ENCODE assay signal across 19 cellular contexts in the genomic region with DNA sequence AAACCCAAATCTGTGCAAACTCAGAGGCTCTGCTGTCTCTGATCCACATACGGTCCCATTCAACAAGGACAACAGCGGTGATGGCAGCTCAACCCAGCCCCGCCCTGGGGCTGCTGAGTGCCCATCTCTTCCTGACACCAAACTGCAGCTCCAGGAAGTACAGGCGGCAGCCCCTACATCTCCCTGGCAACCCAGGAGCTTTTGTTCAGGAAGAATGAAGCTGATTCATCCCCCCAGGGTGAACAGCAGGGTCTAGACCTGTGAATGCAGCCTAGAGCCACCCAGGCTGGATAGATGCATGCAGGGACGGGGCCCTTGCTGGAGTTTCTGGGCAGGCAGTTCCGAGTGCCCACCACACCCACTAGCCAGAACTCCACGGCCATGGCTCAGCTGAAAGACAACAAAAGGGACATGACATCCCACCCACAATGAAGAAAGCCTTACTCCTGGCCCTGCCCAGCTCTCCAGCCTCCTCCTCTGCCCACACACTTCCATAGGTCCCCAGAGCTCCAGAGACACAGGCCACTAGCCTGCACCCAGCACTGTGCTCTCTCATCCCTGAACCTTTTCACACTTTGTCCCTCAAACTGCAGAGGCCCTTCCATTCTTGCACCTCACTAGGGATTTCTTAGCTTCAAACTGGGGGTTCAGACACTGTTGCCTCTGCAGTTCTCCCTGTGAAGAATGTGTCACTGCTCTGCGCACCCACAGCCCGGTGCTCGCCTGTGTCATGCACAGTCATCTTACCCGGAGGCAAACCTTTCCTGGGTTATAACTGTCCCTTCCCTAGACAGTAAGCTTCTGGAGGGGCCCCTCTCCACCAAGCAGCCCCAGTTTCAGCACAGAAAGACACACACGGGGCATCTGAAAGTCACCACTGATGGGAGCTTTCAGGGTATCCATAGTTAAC.
A peak's percentile ranks its signal among the peaks of the same experiment; 100 is the strongest.
DNase-seq lines count a peak whose midpoint lies in the region; TF ChIP-seq lines count a peak whose summit lies in the region.
"Had no signal": no experiment of that assay in that cellular context is flagged by ENCODE, and none has a peak within 500 bp of the region (broad histone marks: within the 10 kb centered on the region; RNA-seq: fewer than 3 reads in every experiment).

No MANE protein-coding gene starts in this region.

- no peak for TF ChIP-seq POLR2A in testis (IDR thresholded peaks at IDR 0.05)

- no peaks in the 10 kb centered on the region for H3K36me3 ChIP-seq in testis (ENCODE audit: low read depth, missing control alignments)
- H3K36me3 ChIP-seq: cardiac muscle cell, HAP-1, left lung had no signal

- WGBS in testis, 2 donors, result 88 to 89% methylated on average over 9 to 12 of the region's 12 CpGs

- no peak overlapping the region for H3K4me3 ChIP-seq in testis
- H3K4me3 ChIP-seq: cardiac muscle cell, GM12878, HAP-1, left lung had no signal

- H3K27me3 ChIP-seq in testis, result no peaks in the 10 kb centered on the region
- H3K27me3 ChIP-seq: cardiac muscle cell had no signal

- no peaks in the 10 kb centered on the region for H3K9me3 ChIP-seq in testis
- H3K9me3 ChIP-seq: Caco-2, HAP-1, left lung had no signal

- intact Hi-C loops in testis (cut with DNase I; ENCODE audit: low total_unique reads), result no loop called here

- peaks cover 2% of the 10 kb centered on the region for H3K4me1 ChIP-seq in testis
- H3K4me1 ChIP-seq: Caco-2, foreskin keratinocyte, HAP-1, left lung had no signal

- DNase-seq in activated CD8-positive, alpha-beta memory T cell treated with anti-CD3 and anti-CD28 coated beads for 24 hours, result peak; percentile 24
- DNase-seq in activated CD8-positive, alpha-beta memory T cell treated with anti-CD3 and anti-CD28 coated beads, Interleukin-2, amount 50 U/mL, for 4 hours, result no peak
- DNase-seq in midbrain (lab: John Stamatoyannopoulos, UW) (peak; percentile 32), testis (peak; percentile 6), OCI-M2 (lab: John Stamatoyannopoulos, UW; ENCODE audit: unreplicated experiment) (no peak), T1000 (lab: John Stamatoyannopoulos, UW) (no peak)
- no peak for DNase-seq in effector CD4-positive, alpha-beta T cell
- DNase-seq: activated CD4-positive, alpha-beta T cell treated with anti-CD3 and anti-CD28 coated beads, Interleukin-2, amount 50 U/mL, for 1 hour; foreskin keratinocyte; left lung; NCI-H187; NCI-H774; stimulated activated CD4-positive, alpha-beta T cell treated with anti-CD3 and anti-CD28 coated beads, Interleukin-12 subunit alpha, Interleukin-12 subunit beta, amount 100 ng/mL, for 4 hours; stimulated activated naive CD4-positive, alpha-beta T cell treated with Interleukin-2 at 50 U/mL for 16 hours had no signal

- no peak for TF ChIP-seq CTCF in testis (IDR thresholded peaks at IDR 0.05)

- H3K27ac ChIP-seq in angular gyrus (ENCODE audit: low read depth, low read length), result peak overlapping the region; percentile 92
- no peak overlapping the region for H3K27ac ChIP-seq in testis
- H3K27ac ChIP-seq: cardiac muscle cell, foreskin keratinocyte, left lung had no signal

Comparison
In these comparisons a context has a peak if more than half of its experiments do, and no peak if none do; other contexts are left out.
1. DNase-seq: peak in activated CD8-positive, alpha-beta memory T cell treated with anti-CD3 and anti-CD28 coated beads for 24 hours (single experiment), midbrain (single experiment) and testis (single experiment); none in activated CD8-positive, alpha-beta memory T cell treated with anti-CD3 and anti-CD28 coated beads, Interleukin-2, amount 50 U/mL, for 4 hours (single experiment), OCI-M2 (single experiment), T1000 (single experiment) and effector CD4-positive, alpha-beta T cell (single experiment).